Comparison of ENCODE assay signal across 19 cellular contexts in genomic region chr10:28279878-28280277, GRCh38. TPM values are rescaled to one million over a fixed set of nuclear protein-coding genes. Genes with fewer than 3 reads are reported as not detected.
DNase-seq lines count a peak whose midpoint lies in the region; ATAC-seq and TF ChIP-seq lines count a peak whose summit lies in the region.
"Had no signal": no experiment of that assay in that cellular context is flagged by ENCODE, and none has a peak within 500 bp of the region (broad histone marks: within the 10 kb centered on the region; RNA-seq: fewer than 3 reads in every experiment).

No MANE protein-coding gene starts in this region.

- H3K36me3 ChIP-seq in neutrophil = no peaks in the 10 kb centered on the region
- H3K36me3 ChIP-seq in aorta (ENCODE audit: control insufficient read depth in 1 of 2, insufficient read depth in 2 of 2, low read length in 1 of 2) = no peaks in the 10 kb centered on the region
- H3K36me3 ChIP-seq in brain microvascular endothelial cell (replicated peaks) = no peaks in the 10 kb centered on the region
- H3K36me3 ChIP-seq: BE2C had no signal

- H3K4me1 ChIP-seq in right cardiac atrium (ENCODE audit: control insufficient read depth, insufficient read depth, low read length) (no peaks in the 10 kb centered on the region), neutrophil (ENCODE audit: control insufficient read depth in 1 of 2, insufficient read depth in 1 of 2, low read depth in 1 of 2, low read length in 1 of 2) (peaks cover 16 to 35% of the 10 kb centered on the region in 2 experiments), aorta (ENCODE audit: control insufficient read depth in 1 of 2, insufficient read depth in 2 of 2, low read length in 2 of 2) (peaks cover 10 to 11% of the 10 kb centered on the region in 2 donors)
- H3K4me1 ChIP-seq: BE2C had no signal

- H3K9me3 ChIP-seq in right cardiac atrium (ENCODE audit: control insufficient read depth, low read length) = no peaks in the 10 kb centered on the region
- no peaks in the 10 kb centered on the region for H3K9me3 ChIP-seq in neutrophil
- H3K9me3 ChIP-seq in aorta (ENCODE audit: control insufficient read depth, low read length) = no peaks in the 10 kb centered on the region
- H3K9me3 ChIP-seq: BE2C had no signal

- intact Hi-C loops in Right ventricle myocardium inferior (cut with DNase I) (no loop called here), right cardiac atrium (cut with DNase I) (no loop called here), aorta (cut with DNase I) (loop anchor here in 1 of 2 donors (1.0 kb wide), 1 partner anchor 20 kb away; no protein-coding TSS in a partner anchor)

- TF ChIP-seq CTCF in neutrophil (IDR thresholded peaks at IDR 0.05) = no peak
- no peak for TF ChIP-seq CTCF in brain microvascular endothelial cell (IDR thresholded peaks at IDR 0.05; ENCODE audit: low read depth, low read length, missing control alignments)

- H3K27me3 ChIP-seq in right cardiac atrium (ENCODE audit: control insufficient read depth, insufficient read depth) (no peaks in the 10 kb centered on the region), neutrophil (no peaks in the 10 kb centered on the region), aorta (ENCODE audit: control insufficient read depth in 1 of 2, insufficient read depth in 2 of 2, low read length in 1 of 2) (no peaks in the 10 kb centered on the region), brain microvascular endothelial cell (replicated peaks) (no peaks in the 10 kb centered on the region)

- H3K27ac ChIP-seq in right cardiac atrium (ENCODE audit: low read length) (no peak overlapping the region), neutrophil (peak overlapping the region; percentile 31), aorta (ENCODE audit: low read depth in 1 of 2, low read length in 2 of 2) (peak overlapping the region; percentile 36 to 98), brain microvascular endothelial cell (no peak overlapping the region)
- H3K27ac ChIP-seq: 22Rv1, SK-N-MC had no signal

- DNase-seq in Right ventricle myocardium inferior (ENCODE audit: missing footprints) = no peak
- DNase-seq in right cardiac atrium = no peak
- DNase-seq in astrocyte of the hippocampus (ENCODE audit: low read depth, low spot score) = peak; percentile 21
- no peak for DNase-seq in aorta
- no peak for DNase-seq in NCI-H2029 treated with DMSO at 0.1 percent for 48 hours (lab: John Stamatoyannopoulos, UW)
- DNase-seq in brain microvascular endothelial cell = no peak
- DNase-seq: BE2C; CD4-positive, alpha-beta T cell; DMS53; EL; NCI-H1092 treated with DMSO at 0.1 percent for 48 hours; NCI-H2081 treated with DMSO at 0.1 percent for 48 hours; NCI-H446 treated with DMSO at 0.1 percent for 48 hours; SHP77 had no signal

- in situ Hi-C loops in brain microvascular endothelial cell (cut with HindIII; ENCODE audit: low pct_ligation_motif_present, low sequenced_read_pairs) = no loop called here

- H3K4me3 ChIP-seq in right cardiac atrium (ENCODE audit: low read length) (no peak overlapping the region), neutrophil (ENCODE audit: low read depth in 1 of 2, low read length in 1 of 2) (no peak overlapping the region), aorta (ENCODE audit: low read length in 2 of 2) (no peak overlapping the region), brain microvascular endothelial cell (ENCODE audit: low read depth, low read length) (no peak overlapping the region)
- H3K4me3 ChIP-seq: K562, SK-N-MC had no signal

- peak; percentile 48 for ATAC-seq in Right ventricle myocardium inferior
- ATAC-seq in right cardiac atrium = no peak
- no peak for ATAC-seq in aorta (ENCODE audit: low FRiP score)
- ATAC-seq in HG02973 (IDR thresholded peaks at IDR 0.05; ENCODE audit: unreplicated experiment) = no peak
- ATAC-seq: K562 had no signal

- WGBS in right cardiac atrium = 94% methylated on average over 4 of the region's 4 CpGs
- 54 to 56% methylated on average over 4 of the region's 4 CpGs for WGBS in aorta, 2 donors

RNA-seq across cellular contexts. Expression of gene MPP7, which starts 23.0 kb away (rescaled TPM):
- 13.1 TPM for total RNA-seq in Right ventricle myocardium inferior
- 10 to 100 TPM; 11.5 to 20.3 (median 16.1) TPM for total RNA-seq in right cardiac atrium
- polyA plus RNA-seq in right cardiac atrium = 4.3 TPM
- total RNA-seq in aorta = 10 to 100 TPM; 38.0 to 95.3 TPM
- polyA plus RNA-seq in aorta = 10 to 100 TPM; 11.0 to 16.9 TPM

Comparison
In these comparisons a context has a peak if more than half of its experiments do, and no peak if none do; other contexts are left out.
1. H3K27ac ChIP-seq: peak in neutrophil (single experiment) and aorta (2 of 2); none in right cardiac atrium (single experiment) and brain microvascular endothelial cell (single experiment).